In genomic region chr10:110861930-110862677, GRCh38 we compare ENCODE assay signal across 14 cellular contexts. TPM values are rescaled to one million over a fixed set of nuclear protein-coding genes. Genes with fewer than 3 reads are reported as not detected.
DNase-seq lines count a peak whose midpoint lies in the region; ATAC-seq, FAIRE-seq and TF ChIP-seq lines count a peak whose summit lies in the region.
"Had no signal": no experiment of that assay in that cellular context is flagged by ENCODE, and none has a peak within 500 bp of the region (broad histone marks: within the 10 kb centered on the region; RNA-seq: fewer than 3 reads in every experiment).

No MANE protein-coding gene starts in this region.

- no peak overlapping the region for H2AFZ ChIP-seq in neuronal stem cell (ENCODE audit: low read length)

- no peak for ATAC-seq in activated T-helper 17 cell treated with anti-CD3 and anti-CD28 coated beads, Interleukin-2, amount 50 U/mL, for 72 hours (replicated peaks)
- ATAC-seq in left lung: peak; percentile 39
- ATAC-seq in upper lobe of left lung (ENCODE audit: low FRiP score in 2 of 2): peak; percentile 10 to 21
- no peak for ATAC-seq in GM19463 (IDR thresholded peaks at IDR 0.05; ENCODE audit: unreplicated experiment)
- ATAC-seq: activated CD4-positive, CD25-positive, alpha-beta regulatory T cell treated with anti-CD3 and anti-CD28 coated beads, Interleukin-2, amount 50 U/mL, for 24 hours had no signal

- H3K4me2 ChIP-seq in neuronal stem cell (ENCODE audit: insufficient read depth, low read length, poor library complexity, severe bottlenecking): no peak overlapping the region

- H3K9ac ChIP-seq in neuronal stem cell (ENCODE audit: low read depth, low read length, poor library complexity): no peak overlapping the region

- no peak overlapping the region for H4K91ac ChIP-seq in neuronal stem cell (ENCODE audit: low read depth, low read length, poor library complexity)

- peak in 1 of 4 donors; percentile 86 for TF ChIP-seq EP300 in upper lobe of left lung (IDR thresholded peaks at IDR 0.05)

- intact Hi-C loops in left lung (cut with DNase I): loop anchor here in 1 of 2 donors (10.0 kb wide), 1 partner anchor 57 kb away; no protein-coding TSS in a partner anchor

- no peak overlapping the region for H2BK12ac ChIP-seq in neuronal stem cell (ENCODE audit: low read length)

- no peak overlapping the region for H2BK15ac ChIP-seq in neuronal stem cell (ENCODE audit: low read length)

- no peak overlapping the region for H2AK5ac ChIP-seq in neuronal stem cell (ENCODE audit: low read depth, low read length)

- no peak overlapping the region for H3K18ac ChIP-seq in neuronal stem cell (ENCODE audit: low read length)

- DNase-seq in activated naive CD4-positive, alpha-beta T cell treated with anti-CD3 and anti-CD28 coated beads, Interleukin-2, amount 10 ng/mL, durations not matched to agents 7 days and 5 days: no peak
- no peak for DNase-seq in activated naive CD4-positive, alpha-beta T cell treated with anti-CD3 and anti-CD28 coated beads, Interleukin-2, amount 50 U/mL, for 16 hours
- DNase-seq in left lung (no peak), upper lobe of left lung (peak in 1 of 2 donors; percentile 76), neuronal stem cell (ENCODE audit: low spot score) (no peak), GM19239 (ENCODE audit: insufficient read length, low spot score) (no peak)
- DNase-seq: GDM1, sigmoid colon had no signal

- H3K23ac ChIP-seq in neuronal stem cell (ENCODE audit: low read depth, low read length, poor library complexity): no peak overlapping the region

- H3K4ac ChIP-seq in neuronal stem cell (ENCODE audit: low read length): no peak overlapping the region

- H3K79me1 ChIP-seq in neuronal stem cell (ENCODE audit: low read depth, low read length): no peaks in the 10 kb centered on the region

- peaks cover 8% of the 10 kb centered on the region for H3K36me3 Mint-ChIP-seq in activated naive CD4-positive, alpha-beta T cell treated with anti-CD3 and anti-CD28 coated beads, Interleukin-2, amount 10 ng/mL, durations not matched to agents 7 days and 5 days
- H3K36me3 Mint-ChIP-seq in activated T-helper 17 cell treated with anti-CD3 and anti-CD28 coated beads, Interleukin-2, amount 50 U/mL, for 72 hours (ENCODE audit: low read depth): no peaks in the 10 kb centered on the region

- H3K4me1 ChIP-seq in left lung: peaks cover 41 to 100% of the 10 kb centered on the region in 2 donors
- peaks cover 69 to 87% (median 73%) of the 10 kb centered on the region in 4 donors for H3K4me1 ChIP-seq in upper lobe of left lung
- peaks cover 15 to 25% of the 10 kb centered on the region in 2 donors for H3K4me1 ChIP-seq in neuronal stem cell (ENCODE audit: control insufficient read depth in 2 of 2, insufficient read depth in 1 of 2, low read depth in 1 of 2, low read length in 2 of 2)

- FAIRE-seq in GM19239 (lab: Jason Lieb, UNC): no peak
- FAIRE-seq: astrocyte, RCC 7860 had no signal

- TF ChIP-seq CTCF in left lung (IDR thresholded peaks at IDR 0.05) (no peak), upper lobe of left lung (IDR thresholded peaks at IDR 0.05) (no peak)

- H3K27me3 ChIP-seq in left lung (no peaks in the 10 kb centered on the region), upper lobe of left lung (no peaks in the 10 kb centered on the region), neuronal stem cell (ENCODE audit: control insufficient read depth in 3 of 3, insufficient read depth in 3 of 3, low read depth in 1 of 3, low read length in 3 of 3) (no peaks in the 10 kb centered on the region)
- H3K27me3 ChIP-seq: sigmoid colon had no signal

- H3K27me3 Mint-ChIP-seq in activated naive CD4-positive, alpha-beta T cell treated with anti-CD3 and anti-CD28 coated beads, Interleukin-2, amount 10 ng/mL, durations not matched to agents 7 days and 5 days: no peaks in the 10 kb centered on the region
- H3K27me3 Mint-ChIP-seq in activated T-helper 17 cell treated with anti-CD3 and anti-CD28 coated beads, Interleukin-2, amount 50 U/mL, for 72 hours: no peaks in the 10 kb centered on the region

- H3K4me3 Mint-ChIP-seq in activated naive CD4-positive, alpha-beta T cell treated with anti-CD3 and anti-CD28 coated beads, Interleukin-2, amount 10 ng/mL, durations not matched to agents 7 days and 5 days: no peak overlapping the region
- H3K4me3 Mint-ChIP-seq in activated T-helper 17 cell treated with anti-CD3 and anti-CD28 coated beads, Interleukin-2, amount 50 U/mL, for 72 hours: peak overlapping the region; percentile 85

- peak overlapping the region; percentile 59 for H3K27ac Mint-ChIP-seq in activated naive CD4-positive, alpha-beta T cell treated with anti-CD3 and anti-CD28 coated beads, Interleukin-2, amount 10 ng/mL, durations not matched to agents 7 days and 5 days
- H3K27ac Mint-ChIP-seq in activated T-helper 17 cell treated with anti-CD3 and anti-CD28 coated beads, Interleukin-2, amount 50 U/mL, for 72 hours: peak overlapping the region; percentile 95

- H4K8ac ChIP-seq in neuronal stem cell (ENCODE audit: low read depth, low read length): no peak overlapping the region

- TF ChIP-seq POLR2A in upper lobe of left lung (IDR thresholded peaks at IDR 0.05): peak in 1 of 4 donors; percentile 42

- H2BK120ac ChIP-seq in neuronal stem cell (ENCODE audit: low read depth, low read length): no peak overlapping the region

- H3K36me3 ChIP-seq in left lung (no peaks in the 10 kb centered on the region), upper lobe of left lung (no peaks in the 10 kb centered on the region), neuronal stem cell (replicated peaks in 1 of 2; ENCODE audit: control insufficient read depth in 2 of 2, insufficient read depth in 2 of 2, low read length in 2 of 2) (no peaks in the 10 kb centered on the region)
- H3K36me3 ChIP-seq: HAP-1, sigmoid colon had no signal

- H3K27ac ChIP-seq in left lung: peak overlapping the region in 1 of 2 donors; percentile 69
- peak overlapping the region; percentile 1 to 91 (median 66) for H3K27ac ChIP-seq in upper lobe of left lung
- no peak overlapping the region for H3K27ac ChIP-seq in neuronal stem cell (replicated peaks; ENCODE audit: low read length)

- H3K4me1 Mint-ChIP-seq in activated naive CD4-positive, alpha-beta T cell treated with anti-CD3 and anti-CD28 coated beads, Interleukin-2, amount 10 ng/mL, durations not matched to agents 7 days and 5 days: peaks cover 100% of the 10 kb centered on the region
- peaks cover 73% of the 10 kb centered on the region for H3K4me1 Mint-ChIP-seq in activated T-helper 17 cell treated with anti-CD3 and anti-CD28 coated beads, Interleukin-2, amount 50 U/mL, for 72 hours

- 32 to 77% methylated on average over 6 of the region's 6 CpGs for WGBS in upper lobe of left lung, 2 donors
- no CpG with 5 or more reads among the region's 6 CpGs for WGBS in neuronal stem cell (ENCODE audit: extremely low coverage in 2 of 2, insufficient read length in 2 of 2, insufficient replicate concordance in 1 of 2), 2 donors

- H3K4me3 ChIP-seq in left lung: no peak overlapping the region
- no peak overlapping the region for H3K4me3 ChIP-seq in upper lobe of left lung
- no peak overlapping the region for H3K4me3 ChIP-seq in neuronal stem cell (ENCODE audit: low read length in 2 of 2)
- H3K4me3 ChIP-seq: HAP-1, sigmoid colon had no signal

- H3K14ac ChIP-seq in neuronal stem cell (ENCODE audit: low read length): no peak overlapping the region

- no peaks in the 10 kb centered on the region for H3K9me3 ChIP-seq in left lung
- no peaks in the 10 kb centered on the region for H3K9me3 ChIP-seq in upper lobe of left lung
- peaks cover 0 to 2% of the 10 kb centered on the region in 2 donors for H3K9me3 ChIP-seq in neuronal stem cell (replicated peaks in 1 of 2; ENCODE audit: control insufficient read depth in 2 of 2, insufficient read depth in 1 of 2, low read depth in 1 of 2, low read length in 2 of 2)
- H3K9me3 ChIP-seq: HAP-1, sigmoid colon had no signal

- H2BK5ac ChIP-seq in neuronal stem cell (ENCODE audit: low read length): no peak overlapping the region

- CTCF ChIA-PET in activated naive CD4-positive, alpha-beta T cell treated with anti-CD3 and anti-CD28 coated beads, Interleukin-2, amount 10 ng/mL, durations not matched to agents 7 days and 5 days (lab: Charles Lee): interaction anchor here (1.3 to 1.4 kb wide), 3 partner anchors 32 to 87 kb away, joined by 3 to 4 read pairs (median 3); no protein-coding TSS in a partner anchor

- H3K9me3 Mint-ChIP-seq in activated naive CD4-positive, alpha-beta T cell treated with anti-CD3 and anti-CD28 coated beads, Interleukin-2, amount 10 ng/mL, durations not matched to agents 7 days and 5 days: no peaks in the 10 kb centered on the region
- peaks cover 4% of the 10 kb centered on the region for H3K9me3 Mint-ChIP-seq in activated T-helper 17 cell treated with anti-CD3 and anti-CD28 coated beads, Interleukin-2, amount 50 U/mL, for 72 hours

RNA-seq across cellular contexts. Expression of gene PDCD4, which starts 9.6 kb away (rescaled TPM):
- 100 to 1,000 TPM in 1 of 2 donors, 10 to 100 TPM in 1; 59.0 to 140 TPM for total RNA-seq in activated T-helper 17 cell treated with anti-CD3 and anti-CD28 coated beads, Interleukin-2, amount 50 U/mL, for 72 hours
- 10 to 100 TPM; 45.7 to 47.5 TPM for total RNA-seq in left lung
- 100 to 1,000 TPM in 1 of 6 donors, 10 to 100 TPM in 5; 38.0 to 129 (median 57.1) TPM for total RNA-seq in upper lobe of left lung
- 86.5 TPM for polyA plus RNA-seq in neuronal stem cell (2013, experiment 1 of 2)
- polyA plus RNA-seq in neuronal stem cell (2013, experiment 2 of 2): 87.2 TPM

RNA-seq across cellular contexts. Expression of gene BBIP1, which starts 56.9 kb away (rescaled TPM):
- total RNA-seq in activated T-helper 17 cell treated with anti-CD3 and anti-CD28 coated beads, Interleukin-2, amount 50 U/mL, for 72 hours: 10 to 100 TPM; 24.1 to 40.0 TPM
- 10 to 100 TPM; 22.6 to 30.4 TPM for total RNA-seq in left lung
- total RNA-seq in upper lobe of left lung: 10 to 100 TPM in 5 of 6 donors, 1 to 10 TPM in 1; 3.4 to 27.4 (median 19.4) TPM
- polyA plus RNA-seq in neuronal stem cell (2013, experiment 1 of 2): 59.5 TPM
- polyA plus RNA-seq in neuronal stem cell (2013, experiment 2 of 2): 59.1 TPM

RNA-seq across cellular contexts. Expression of gene SHOC2, which starts 57.3 kb away (rescaled TPM):
- 10 to 100 TPM; 38.3 to 39.6 TPM for total RNA-seq in activated T-helper 17 cell treated with anti-CD3 and anti-CD28 coated beads, Interleukin-2, amount 50 U/mL, for 72 hours
- total RNA-seq in left lung (10 to 100 TPM; 52.6 to 61.6 TPM), upper lobe of left lung (100 to 1,000 TPM in 1 of 6 donors, 10 to 100 TPM in 5; 24.2 to 117 (median 41.6) TPM)
- polyA plus RNA-seq in neuronal stem cell (2013, experiment 1 of 2): 31.4 TPM
- polyA plus RNA-seq in neuronal stem cell (2013, experiment 2 of 2): 30.5 TPM

Comparison
In these comparisons a context has a peak if more than half of its experiments do, and no peak if none do; other contexts are left out.
1. ATAC-seq: peak in left lung (single experiment) and upper lobe of left lung (2 of 2); none in activated T-helper 17 cell treated with anti-CD3 and anti-CD28 coated beads, Interleukin-2, amount 50 U/mL, for 72 hours (single experiment) and GM19463 (single experiment).